ENCODE assay signal across 13 cellular contexts in the genomic region with DNA sequence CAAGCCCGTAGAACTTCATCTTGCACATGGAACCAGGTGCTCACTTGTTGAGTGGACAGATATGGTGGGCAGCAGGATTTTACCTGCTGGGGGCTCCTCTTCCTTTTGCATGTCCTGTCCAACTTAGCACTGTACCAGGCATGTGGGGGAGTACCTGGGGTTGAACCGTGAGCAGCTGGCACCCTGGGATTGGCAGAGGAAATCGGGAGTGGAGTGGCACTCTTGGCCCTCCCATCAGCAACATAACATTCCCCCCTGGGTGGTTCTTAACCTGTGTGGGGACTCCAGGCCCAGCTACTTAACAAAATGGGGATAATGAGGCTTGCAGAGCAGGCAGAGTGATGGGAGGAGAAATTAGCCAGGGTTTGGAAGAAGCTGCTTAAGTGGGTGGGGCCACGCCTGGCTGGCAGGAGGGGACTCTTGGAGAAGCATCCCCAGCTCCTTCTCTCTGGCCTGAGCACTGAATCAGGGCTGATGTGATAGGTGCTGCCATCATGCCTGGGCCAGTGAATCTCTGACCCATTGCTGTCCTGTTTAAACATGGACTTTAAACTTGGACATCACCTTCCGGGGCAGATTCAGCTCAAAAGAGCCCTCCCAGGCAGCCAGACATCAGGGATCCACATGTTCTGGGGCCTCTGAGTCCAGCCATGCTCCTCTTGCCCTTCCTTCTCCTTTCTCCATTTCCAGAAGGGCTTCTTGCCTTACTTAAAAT. TPM values are rescaled to one million over a fixed set of nuclear protein-coding genes. Genes with fewer than 3 reads are reported as not detected.
DNase-seq lines count a peak whose midpoint lies in the region; ATAC-seq and TF ChIP-seq lines count a peak whose summit lies in the region.
"Had no signal": no experiment of that assay in that cellular context is flagged by ENCODE, and none has a peak within 500 bp of the region (broad histone marks: within the 10 kb centered on the region; RNA-seq: fewer than 3 reads in every experiment).

No MANE protein-coding gene starts in this region.

- 71% methylated on average over 1 of the region's 5 CpGs for WGBS in right lobe of liver (ENCODE audit: insufficient coverage, low coverage, low lambda C conversion rate, missing lambda C conversion rate)
- 53 to 76% methylated on average over 5 of the region's 5 CpGs for WGBS in testis, 2 donors

- H3K9me3 Mint-ChIP-seq in activated naive CD4-positive, alpha-beta T cell treated with anti-CD3 and anti-CD28 coated beads for 36 hours: no peaks in the 10 kb centered on the region
- no peaks in the 10 kb centered on the region for H3K9me3 Mint-ChIP-seq in activated naive CD4-positive, alpha-beta T cell treated with anti-CD3 and anti-CD28 coated beads, Interleukin-2, amount 50 U/mL, for 72 hours

- ATAC-seq in activated naive CD4-positive, alpha-beta T cell treated with anti-CD3 and anti-CD28 coated beads, Interleukin-2, amount 50 U/mL, for 72 hours: no peak
- ATAC-seq in right lobe of liver (peak; percentile 26 to 70 (median 60)), HG02588 (IDR thresholded peaks at IDR 0.05; ENCODE audit: unreplicated experiment) (no peak)
- ATAC-seq: sciatic nerve had no signal

- H3K27ac ChIP-seq in right lobe of liver (peak overlapping the region in 1 of 3 donors; percentile 55), tibial artery (peak overlapping the region; percentile 22 to 56), testis (no peak overlapping the region)

- CTCF ChIA-PET in activated naive CD4-positive, alpha-beta T cell treated with anti-CD3 and anti-CD28 coated beads for 36 hours (lab: Charles Lee): interaction anchor here (0.6 to 0.7 kb wide), 2 partner anchors 26 to 45 kb away, joined by 3 read pairs; no protein-coding TSS in a partner anchor

- H3K27ac Mint-ChIP-seq in activated naive CD4-positive, alpha-beta T cell treated with anti-CD3 and anti-CD28 coated beads for 36 hours: peak overlapping the region; percentile 89
- peak overlapping the region; percentile 86 to 96 for H3K27ac Mint-ChIP-seq in activated naive CD4-positive, alpha-beta T cell treated with anti-CD3 and anti-CD28 coated beads, Interleukin-2, amount 50 U/mL, for 72 hours
- H3K27ac Mint-ChIP-seq: B cell had no signal

- peaks cover 0 to 31% (median 12%) of the 10 kb centered on the region in 4 donors for H3K4me1 ChIP-seq in right lobe of liver
- H3K4me1 ChIP-seq in tibial artery: peaks cover 0 to 100% (median 55%) of the 10 kb centered on the region in 4 donors
- H3K4me1 ChIP-seq in testis: peaks cover 6% of the 10 kb centered on the region

- TF ChIP-seq CTCF in right lobe of liver (IDR thresholded peaks at IDR 0.05) (no peak), tibial artery (IDR thresholded peaks at IDR 0.05) (no peak), testis (IDR thresholded peaks at IDR 0.05) (no peak)

- H3K4me3 ChIP-seq in right lobe of liver (no peak overlapping the region), tibial artery (no peak overlapping the region), testis (no peak overlapping the region)

- H3K36me3 ChIP-seq in right lobe of liver (peaks cover 41 to 70% (median 55%) of the 10 kb centered on the region in 4 donors), tibial artery (peaks cover 100% of the 10 kb centered on the region in 3 donors), testis (ENCODE audit: low read depth, missing control alignments) (no peaks in the 10 kb centered on the region)

- TF ChIP-seq POLR2A in right lobe of liver (IDR thresholded peaks at IDR 0.05) (no peak), testis (IDR thresholded peaks at IDR 0.05) (no peak)

- H3K27me3 ChIP-seq in right lobe of liver: no peaks in the 10 kb centered on the region
- H3K27me3 ChIP-seq in tibial artery: no peaks in the 10 kb centered on the region
- H3K27me3 ChIP-seq in testis: no peaks in the 10 kb centered on the region

- no peak for DNase-seq in activated naive CD4-positive, alpha-beta T cell treated with anti-CD3 and anti-CD28 coated beads for 36 hours
- no peak for DNase-seq in activated naive CD4-positive, alpha-beta T cell treated with anti-CD3 and anti-CD28 coated beads, Interleukin-2, amount 50 U/mL, for 16 hours
- peak in 1 of 2 donors; percentile 53 for DNase-seq in activated naive CD4-positive, alpha-beta T cell treated with anti-CD3 and anti-CD28 coated beads, Interleukin-2, amount 50 U/mL, for 72 hours (ENCODE audit: low spot score in 2 of 2)
- no peak for DNase-seq in right lobe of liver
- DNase-seq in tibial artery: peak; percentile 10 to 67
- no peak for DNase-seq in testis
- no peak for DNase-seq in NCI-H446 treated with DMSO at 0.1 percent for 48 hours (lab: John Stamatoyannopoulos, UW)
- DNase-seq: activated CD4-positive, CD25-positive, alpha-beta regulatory T cell treated with anti-CD3 and anti-CD28 coated beads, Interleukin-2, amount 50 U/mL, for 72 hours; cerebellar nuclear complex; foreskin melanocyte had no signal

- no peak overlapping the region for H3K4me3 Mint-ChIP-seq in activated naive CD4-positive, alpha-beta T cell treated with anti-CD3 and anti-CD28 coated beads for 36 hours
- H3K4me3 Mint-ChIP-seq: B cell had no signal

- no peaks in the 10 kb centered on the region for H3K27me3 Mint-ChIP-seq in activated naive CD4-positive, alpha-beta T cell treated with anti-CD3 and anti-CD28 coated beads for 36 hours (ENCODE audit: low read depth)
- H3K27me3 Mint-ChIP-seq: B cell had no signal

- intact Hi-C loops in activated naive CD4-positive, alpha-beta T cell treated with anti-CD3 and anti-CD28 coated beads for 36 hours (cut with micrococcal nuclease): loop anchor here (5.0 kb wide), 1 partner anchor 156 kb away; no protein-coding TSS in a partner anchor
- intact Hi-C loops in right lobe of liver (cut with DNase I) (loop anchor here in 1 of 2 donors (10.0 kb wide), 1 partner anchor 683 kb away; no protein-coding TSS in a partner anchor), tibial artery (cut with DNase I; ENCODE audit: low total_unique reads) (no loop called here), testis (cut with DNase I; ENCODE audit: low total_unique reads) (no loop called here)

- peaks cover 89% of the 10 kb centered on the region for H3K36me3 Mint-ChIP-seq in activated naive CD4-positive, alpha-beta T cell treated with anti-CD3 and anti-CD28 coated beads for 36 hours (ENCODE audit: low read depth)
- peaks cover 57 to 71% of the 10 kb centered on the region in 2 donors for H3K36me3 Mint-ChIP-seq in activated naive CD4-positive, alpha-beta T cell treated with anti-CD3 and anti-CD28 coated beads, Interleukin-2, amount 50 U/mL, for 72 hours

- H3K4me1 Mint-ChIP-seq in activated naive CD4-positive, alpha-beta T cell treated with anti-CD3 and anti-CD28 coated beads for 36 hours (ENCODE audit: low read depth): peaks cover 64% of the 10 kb centered on the region

- H3K9me3 ChIP-seq in right lobe of liver (no peaks in the 10 kb centered on the region), tibial artery (no peaks in the 10 kb centered on the region), testis (no peaks in the 10 kb centered on the region)

RNA-seq across cellular contexts. Expression of a gene that starts 15.5 kb away (rescaled TPM):
- 100 to 1,000 TPM; 102 to 110 TPM for total RNA-seq in activated naive CD4-positive, alpha-beta T cell treated with anti-CD3 and anti-CD28 coated beads for 36 hours
- 100 to 1,000 TPM in 1 of 2 donors, 10 to 100 TPM in 1; 99.3 to 153 TPM for total RNA-seq in activated naive CD4-positive, alpha-beta T cell treated with anti-CD3 and anti-CD28 coated beads, Interleukin-2, amount 50 U/mL, for 72 hours
- 10 to 100 TPM in 4 of 6 experiments, 1 to 10 TPM in 2; 8.1 to 70.7 (median 14.9) TPM for total RNA-seq in right lobe of liver
- 10 to 100 TPM; 24.3 to 39.7 TPM for total RNA-seq in testis
- polyA plus RNA-seq in testis (ENCODE audit: insufficient read depth, low read depth, low replicate concordance): 14.1 TPM

Comparison
In these comparisons a context has a peak if more than half of its experiments do, and no peak if none do; other contexts are left out.
1. DNase-seq: peak in tibial artery (2 of 2); none in activated naive CD4-positive, alpha-beta T cell treated with anti-CD3 and anti-CD28 coated beads for 36 hours (single experiment), activated naive CD4-positive, alpha-beta T cell treated with anti-CD3 and anti-CD28 coated beads, Interleukin-2, amount 50 U/mL, for 16 hours (single experiment), right lobe of liver (0 of 3), testis (single experiment) and NCI-H446 treated with DMSO at 0.1 percent for 48 hours (single experiment).
2. ATAC-seq: peak in right lobe of liver (4 of 4); none in activated naive CD4-positive, alpha-beta T cell treated with anti-CD3 and anti-CD28 coated beads, Interleukin-2, amount 50 U/mL, for 72 hours (0 of 2) and HG02588 (single experiment).
3. H3K27ac ChIP-seq: peak in tibial artery (2 of 2); none in testis (0 of 2).